8 cellular contexts compared by ENCODE assay signal in genomic region chr19:50461066-50461875, GRCh38.
DNase-seq lines count a peak whose midpoint lies in the region; ATAC-seq lines count a peak whose summit lies in the region.

No MANE protein-coding gene starts in this region.

- peaks cover 6% of the 10 kb centered on the region for H3K27me3 ChIP-seq in effector memory CD4-positive, alpha-beta T cell (replicated peaks; ENCODE audit: control insufficient read depth, insufficient read depth, low read length, poor library complexity, severe bottlenecking)

- peak; percentile 53 for DNase-seq in DMS153 (lab: John Stamatoyannopoulos, UW)
- peak; percentile 65 for DNase-seq in NCI-H526 treated with DMSO at 0.1 percent for 48 hours (lab: John Stamatoyannopoulos, UW)
- peak; percentile 53 for DNase-seq in activated CD4-positive, alpha-beta T cell treated with anti-CD3 and anti-CD28 coated beads, Interleukin-2, amount 50 U/mL, for 1 hour
- peak in 2 of 3 donors; percentile 19 to 26 for DNase-seq in effector memory CD4-positive, alpha-beta T cell
- DNase-seq in midbrain (lab: John Stamatoyannopoulos, UW): peak; percentile 37
- DNase-seq in stimulated activated CD8-positive, alpha-beta memory T cell treated with anti-CD3 and anti-CD28 coated beads, Interleukin-7, amount 100 ng/mL, for 4 hours (ENCODE audit: low read depth in 2 of 2): peak; percentile 22 to 23

- H3K9me3 ChIP-seq in effector memory CD4-positive, alpha-beta T cell (ENCODE audit: control insufficient read depth, low read length): no peaks in the 10 kb centered on the region

- H3K27ac ChIP-seq in effector memory CD4-positive, alpha-beta T cell (ENCODE audit: insufficient read depth, low read length, poor library complexity, severe bottlenecking): no peak overlapping the region

- H3K36me3 ChIP-seq in effector memory CD4-positive, alpha-beta T cell (ENCODE audit: control insufficient read depth, insufficient read depth, low read length): no peaks in the 10 kb centered on the region

- ATAC-seq in HG02798 (IDR thresholded peaks at IDR 0.05; ENCODE audit: poor library complexity, unreplicated experiment) (peak; percentile 69), GM18502 (IDR thresholded peaks at IDR 0.05; ENCODE audit: poor library complexity, unreplicated experiment) (no peak)

- H3K4me3 ChIP-seq in effector memory CD4-positive, alpha-beta T cell (ENCODE audit: insufficient read depth, low read depth, low read length, poor library complexity, severe bottlenecking): no peak overlapping the region

- no peaks in the 10 kb centered on the region for H3K4me1 ChIP-seq in effector memory CD4-positive, alpha-beta T cell (ENCODE audit: control insufficient read depth, insufficient read depth, low read length, poor library complexity, severe bottlenecking)
